In genomic region chr5:138274189-138274853, GRCh38 we compare ENCODE assay signal across 8 cellular contexts. TPM values are rescaled to one million over a fixed set of nuclear protein-coding genes. Genes with fewer than 3 reads are reported as not detected.
DNase-seq lines count a peak whose midpoint lies in the region; ATAC-seq and TF ChIP-seq lines count a peak whose summit lies in the region.

GFRA3 (minus strand) TSS chr5:138274621; CDS start chr5:138274424, 197 bp downstream.

- DNase-seq in Calu3 (peak; percentile 10), Panc1 (ENCODE audit: low read depth, low spot score) (no peak), NCI-H2081 (lab: John Stamatoyannopoulos, UW) (no peak), H4 (ENCODE audit: low spot score) (no peak), mucosa of gallbladder (ENCODE audit: low spot score) (no peak)
- DNase-seq in effector memory CD4-positive, alpha-beta T cell, result no peak

- peak within 1 kb of the TSS; percentile 56 for H3K4me3 Mint-ChIP-seq in Calu3 (ENCODE audit: low read depth, unreplicated experiment)

- H3K9me3 Mint-ChIP-seq in Calu3 (ENCODE audit: low read depth, unreplicated experiment), result no peaks in the 10 kb centered on the region

- H3K36me3 ChIP-seq in Panc1 (ENCODE audit: control insufficient read depth, insufficient read depth, low read length) (no peaks in the 10 kb centered on the region), neural cell (ENCODE audit: insufficient read depth, low read length) (no peaks in the 10 kb centered on the region)
- H3K36me3 ChIP-seq in effector memory CD4-positive, alpha-beta T cell (ENCODE audit: control insufficient read depth, insufficient read depth, low read length), result no peaks in the 10 kb centered on the region

- POLR2A ChIA-PET in Panc1 (lab: Charles Lee), result no interaction called here

- H3K27ac ChIP-seq in Panc1 (ENCODE audit: low read length), result no peak within 1 kb of the TSS
- no peak within 1 kb of the TSS for H3K27ac ChIP-seq in effector memory CD4-positive, alpha-beta T cell (ENCODE audit: insufficient read depth, low read length, poor library complexity, severe bottlenecking)
- H3K27ac ChIP-seq in neural cell (ENCODE audit: low read length), result no peak within 1 kb of the TSS

- H3K27me3 Mint-ChIP-seq in Calu3 (ENCODE audit: unreplicated experiment), result peaks cover 35% of the 10 kb centered on the region

- no peak for TF ChIP-seq CTCF in Calu3 (IDR thresholded peaks at IDR 0.05; ENCODE audit: unreplicated experiment)
- TF ChIP-seq CTCF in Panc1 (IDR thresholded peaks at IDR 0.05), result no peak
- TF ChIP-seq CTCF in neural cell (IDR thresholded peaks at IDR 0.05; ENCODE audit: poor library complexity, severe bottlenecking), result peak; percentile 14

- in situ Hi-C loops in Panc1 (cut with HindIII; ENCODE audit: low pct_unique_long_range_greater_than_20kb, low sequenced_read_pairs), result no loop called here

- CTCF ChIA-PET in Calu3 (lab: Charles Lee) (no interaction called here), Panc1 (lab: Charles Lee) (interaction anchor here (0.6 kb wide), 1 partner anchor 160 kb away, joined by 6 read pairs; no protein-coding TSS in a partner anchor)

- peaks cover 3% of the 10 kb centered on the region; the same call in 1 of the 2 replicates for H3K4me1 ChIP-seq in Panc1 (ENCODE audit: control insufficient read depth, insufficient read depth, low read length)
- H3K4me1 ChIP-seq in effector memory CD4-positive, alpha-beta T cell (ENCODE audit: control insufficient read depth, insufficient read depth, low read length, poor library complexity, severe bottlenecking), result no peaks in the 10 kb centered on the region

- peaks cover 5% of the 10 kb centered on the region for H3K36me3 Mint-ChIP-seq in Calu3 (ENCODE audit: insufficient read depth, unreplicated experiment)

- intact Hi-C loops in Calu3 (cut with micrococcal nuclease; ENCODE audit: unreplicated experiment) (no loop called here), Panc1 (cut with micrococcal nuclease; ENCODE audit: unreplicated experiment) (no loop called here)

- peak within 1 kb of the TSS; percentile 38 for H3K9ac ChIP-seq in neural cell (ENCODE audit: low read length)

- no peaks in the 10 kb centered on the region for H3F3A ChIP-seq in neural cell (ENCODE audit: insufficient read depth, low read length, poor library complexity, severe bottlenecking)

- peaks cover 8% of the 10 kb centered on the region for H3K4me1 Mint-ChIP-seq in Calu3 (ENCODE audit: low read depth, unreplicated experiment)

- H3K9me2 ChIP-seq in neural cell (ENCODE audit: insufficient read depth, low read length), result no peaks in the 10 kb centered on the region

- H3K9me3 ChIP-seq in Panc1 (ENCODE audit: control insufficient read depth, insufficient read depth, low read depth, low read length) (no peaks in the 10 kb centered on the region), neural cell (ENCODE audit: low read length) (no peaks in the 10 kb centered on the region)
- no peaks in the 10 kb centered on the region for H3K9me3 ChIP-seq in effector memory CD4-positive, alpha-beta T cell (ENCODE audit: control insufficient read depth, low read length)

- H3K4me3 ChIP-seq in Panc1 (ENCODE audit: low read depth in 2 of 2, low read length in 2 of 2) (peak within 1 kb of the TSS; percentile 11 to 12; a peak in 3 of 4 replicates), neural cell (ENCODE audit: low read length) (peak within 1 kb of the TSS; percentile 73)
- H3K4me3 ChIP-seq in effector memory CD4-positive, alpha-beta T cell (ENCODE audit: insufficient read depth, low read depth, low read length, poor library complexity, severe bottlenecking), result peak within 1 kb of the TSS; percentile 32

- no peak for TF ChIP-seq EP300 in neural cell (conservative IDR thresholded peaks at IDR 0.05; ENCODE audit: poor library complexity, severe bottlenecking)

- H2AFZ ChIP-seq in neural cell (ENCODE audit: low read depth, low read length), result no peak within 1 kb of the TSS

- no peak within 1 kb of the TSS for H3K27ac Mint-ChIP-seq in Calu3 (ENCODE audit: unreplicated experiment)

- ATAC-seq in Panc1, result peak; percentile 37; the same call in 1 of the 2 replicates
- no peak for ATAC-seq in GM21786 (IDR thresholded peaks at IDR 0.05; ENCODE audit: unreplicated experiment)

- H3K4me2 ChIP-seq in neural cell (ENCODE audit: low read length), result peak within 1 kb of the TSS; percentile 48

- BruUV-seq in Calu3 (replicated peaks; lab: Mats Ljungman, UMichigan) (no TSS peak), Panc1 (replicated peaks; lab: Mats Ljungman, UMichigan) (no TSS peak)

- H4K20me1 ChIP-seq in neural cell (ENCODE audit: insufficient read depth), result no peaks in the 10 kb centered on the region

- no peaks in the 10 kb centered on the region for H3K79me2 ChIP-seq in neural cell (replicated peaks; ENCODE audit: insufficient read depth, low read length)

- TF ChIP-seq RAD21 in neural cell (conservative IDR thresholded peaks at IDR 0.05), result no peak

- H3K27me3 ChIP-seq in Panc1 (ENCODE audit: control insufficient read depth, insufficient read depth, low read length) (no peaks in the 10 kb centered on the region; the same call in 1 of the 2 replicates), neural cell (ENCODE audit: insufficient read depth, low read depth, low read length) (peaks cover 22% of the 10 kb centered on the region)
- no peaks in the 10 kb centered on the region for H3K27me3 ChIP-seq in effector memory CD4-positive, alpha-beta T cell (replicated peaks; ENCODE audit: control insufficient read depth, insufficient read depth, low read length, poor library complexity, severe bottlenecking)

TF ChIP-seq in neural cell, 6 proteins besides CTCF, POLR2A, EP300 and RAD21:
- TF ChIP-seq TAF1 (IDR thresholded peaks at IDR 0.05; ENCODE audit: low read depth) (no peak), REST (IDR thresholded peaks at IDR 0.05; ENCODE audit: borderline replicate concordance) (no peak), POLR2AphosphoS5 (IDR thresholded peaks at IDR 0.05) (no peak), SMC3 (conservative IDR thresholded peaks at IDR 0.05; ENCODE audit: poor library complexity) (no peak), MXI1 (conservative IDR thresholded peaks at IDR 0.05; ENCODE audit: poor library complexity, severe bottlenecking) (no peak), EZH2 (IDR thresholded peaks at IDR 0.05; ENCODE audit: borderline replicate concordance, insufficient read depth, low read length, poor library complexity, severe bottlenecking) (no peak)

RNA-seq across cellular contexts. Expression of gene GFRA3, which starts in this region (rescaled TPM):
- total RNA-seq in Calu3 (2022) (0.54 and 0.83 TPM in 2 replicates), Panc1 (2021; ENCODE audit: unreplicated experiment) (1.5 TPM), mucosa of gallbladder (2.2 TPM)
- polyA plus RNA-seq in Panc1 (2012; ENCODE audit: insufficient read length), result 1.3 TPM
- not detected in 2 replicates for polyA plus RNA-seq in neural cell
- not detected in 2 replicates for polyA minus RNA-seq in neural cell
- not detected in 2 replicates for total RNA-seq in H4 (2014; rRNA removed; shearing (Covaris generic))

Comparison
In these comparisons a context has a peak if more than half of its experiments do, and no peak if none do; other contexts are left out.
1. Peak in DNase-seq in Calu3; RNA of the gene not detected or under 1 TPM.
2. H3K4me3 ChIP-seq: peak in every context shown above with its lines; median percentile 73 in neural cell; 32 in effector memory CD4-positive, alpha-beta T cell; 12 in Panc1.